Comparison of ENCODE assay signal across 9 cellular contexts in the genomic region with DNA sequence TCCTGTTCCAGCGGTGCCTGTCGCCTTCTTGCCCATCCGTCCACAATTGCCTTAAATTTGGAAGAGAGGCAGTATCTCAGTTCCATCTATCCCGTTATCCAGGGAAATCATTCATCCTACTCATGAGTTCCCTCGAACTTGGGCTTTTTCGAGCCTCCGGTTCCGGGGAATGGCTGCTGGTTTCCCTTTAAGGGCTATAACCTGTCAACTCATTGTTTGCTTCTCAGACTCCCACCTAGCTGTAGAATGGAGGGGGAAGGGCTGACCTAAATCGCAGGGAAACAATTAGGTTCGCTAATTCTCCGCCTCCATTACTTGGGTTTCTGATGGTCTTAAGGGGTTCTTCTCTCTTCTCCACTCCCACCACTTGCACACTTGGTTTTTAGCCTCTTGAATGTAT. TPM values are rescaled to one million over a fixed set of nuclear protein-coding genes. Genes with fewer than 3 reads are reported as not detected.
DNase-seq lines count a peak whose midpoint lies in the region; ATAC-seq, FAIRE-seq and TF ChIP-seq lines count a peak whose summit lies in the region.
"Had no signal": no experiment of that assay in that cellular context is flagged by ENCODE, and none has a peak within 500 bp of the region (broad histone marks: within the 10 kb centered on the region; RNA-seq: fewer than 3 reads in every experiment).

No MANE protein-coding gene starts in this region.

- no peaks in the 10 kb centered on the region for H3K27me3 ChIP-seq in CD8-positive, alpha-beta memory T cell (ENCODE audit: insufficient read depth, low read length, poor library complexity, severe bottlenecking)
- H3K27me3 ChIP-seq in MG63 (no peaks in the 10 kb centered on the region), H1 (replicated peaks in 1 of 4; ENCODE audit: control insufficient read depth in 3 of 4, extremely low read depth in 1 of 4, insufficient read depth in 3 of 4, low read length in 3 of 4) (no peaks in the 10 kb centered on the region), osteoblast (ENCODE audit: insufficient read depth, low read length) (peaks cover 24% of the 10 kb centered on the region), aorta (ENCODE audit: control insufficient read depth in 1 of 2, insufficient read depth in 2 of 2, low read length in 1 of 2) (no peaks in the 10 kb centered on the region)

- no peak overlapping the region for H2BK20ac ChIP-seq in H1 (ENCODE audit: low read length)

- no peak overlapping the region for H3K27ac ChIP-seq in CD8-positive, alpha-beta memory T cell (ENCODE audit: low read depth, low read length)
- H3K27ac ChIP-seq in H1 (ENCODE audit: low read depth, low read length): no peak overlapping the region
- no peak overlapping the region for H3K27ac ChIP-seq in osteoblast (ENCODE audit: low read depth, low read length)
- no peak overlapping the region for H3K27ac ChIP-seq in aorta (ENCODE audit: low read depth in 1 of 2, low read length in 2 of 2)
- H3K27ac ChIP-seq: epithelial cell of prostate had no signal

- no peak overlapping the region for H4K5ac ChIP-seq in H1 (ENCODE audit: insufficient read length, low read depth, low read length)

- no peaks in the 10 kb centered on the region for H3K4me1 ChIP-seq in CD8-positive, alpha-beta memory T cell (ENCODE audit: insufficient read depth, low read length)
- peaks cover 2 to 8% (median 4%) of the 10 kb centered on the region in 4 experiments; a peak in 6 of 7 replicates for H3K4me1 ChIP-seq in H1 (replicated peaks in 1 of 4; ENCODE audit: control insufficient read depth in 3 of 4, insufficient read depth in 4 of 4, low read length in 3 of 4)
- peaks cover 7% of the 10 kb centered on the region for H3K4me1 ChIP-seq in osteoblast (ENCODE audit: insufficient read depth, low read length)
- peaks cover 0 to 1% of the 10 kb centered on the region in 2 donors for H3K4me1 ChIP-seq in aorta (ENCODE audit: control insufficient read depth in 1 of 2, insufficient read depth in 2 of 2, low read length in 2 of 2)

- peaks cover 0 to 3% (median 2%) of the 10 kb centered on the region in 3 donors for H3K36me3 Mint-ChIP-seq in CD8-positive, alpha-beta memory T cell

- no peak overlapping the region; the same call in 1 of the 2 replicates for H3K18ac ChIP-seq in H1 (ENCODE audit: extremely low read depth, low read length)

- peaks cover 6 to 16% (median 11%) of the 10 kb centered on the region in 3 donors for H3K4me1 Mint-ChIP-seq in CD8-positive, alpha-beta memory T cell

- H3K4me2 ChIP-seq in H1 (ENCODE audit: insufficient read depth in 1 of 2, low read depth in 2 of 2, low read length in 2 of 2): peak overlapping the region; percentile 76 to 80
- peak overlapping the region; percentile 81 for H3K4me2 ChIP-seq in osteoblast (ENCODE audit: insufficient read depth, low read length)

- TF ChIP-seq CTCF in H1 (IDR thresholded peaks at IDR 0.05; ENCODE audit: control extremely low read depth in 1 of 3, insufficient read depth in 1 of 3, low read depth in 1 of 3, low read length in 3 of 3) (no peak), osteoblast (IDR thresholded peaks at IDR 0.05; ENCODE audit: extremely low read depth, low read depth, low read length) (no peak)

- no peak overlapping the region; the same call in 1 of the 2 replicates for H2BK12ac ChIP-seq in H1 (ENCODE audit: low read depth, low read length)

- POLR2A ChIA-PET in CD8-positive, alpha-beta memory T cell (lab: Charles Lee): no interaction called here
- POLR2A ChIA-PET in H1 (lab: Charles Lee; ENCODE audit: partially characterized antibody): interaction anchor here (0.6 to 8.6 kb wide), 35 partner anchors 9 to 633 kb away, joined by 3 to 150 read pairs (median 4); a partner anchor contains a TSS

- H2AFZ ChIP-seq in H1 (ENCODE audit: low read length): no peak overlapping the region
- H2AFZ ChIP-seq in osteoblast (ENCODE audit: low read length): peak overlapping the region; percentile 48

- peak overlapping the region in 5 of 7 donors; percentile 38 to 61 (median 59) for H3K4me3 Mint-ChIP-seq in CD8-positive, alpha-beta memory T cell

- H3K9me3 Mint-ChIP-seq in CD8-positive, alpha-beta memory T cell: peaks cover 0 to 4% (median 3%) of the 10 kb centered on the region in 5 donors

- no peaks in the 10 kb centered on the region for H3K9me3 ChIP-seq in CD8-positive, alpha-beta memory T cell (ENCODE audit: low read length)
- H3K9me3 ChIP-seq in MG63 (no peaks in the 10 kb centered on the region), H1 (ENCODE audit: insufficient read depth in 2 of 2, low read depth in 1 of 2, low read length in 1 of 2) (no peaks in the 10 kb centered on the region), osteoblast (ENCODE audit: low read depth, low read length) (no peaks in the 10 kb centered on the region), aorta (ENCODE audit: control insufficient read depth, low read length) (no peaks in the 10 kb centered on the region)

- H3K27me3 Mint-ChIP-seq in CD8-positive, alpha-beta memory T cell: peaks cover 23 to 43% of the 10 kb centered on the region in 2 donors

- no peak overlapping the region for H3K4ac ChIP-seq in H1 (replicated peaks; ENCODE audit: insufficient read length, low read depth, low read length)

- H3K79me2 ChIP-seq in H1 (ENCODE audit: control insufficient read depth in 1 of 2, insufficient read depth in 2 of 2, low read length in 2 of 2): peaks cover 0 to 41% of the 10 kb centered on the region in 2 experiments; a peak in 2 of 4 replicates
- H3K79me2 ChIP-seq in osteoblast (ENCODE audit: insufficient read depth, low read length): no peaks in the 10 kb centered on the region

- no peak for DNase-seq in CD8-positive, alpha-beta memory T cell
- DNase-seq in MG63 (no peak), H1 (ENCODE audit: low read depth in 1 of 2, low spot score in 2 of 2) (no peak), osteoblast (ENCODE audit: insufficient read length, low spot score, missing footprints) (no peak), aorta (no peak), ecto neural progenitor cell (ENCODE audit: low spot score) (no peak)
- no peak for DNase-seq in effector CD8-positive, alpha-beta T cell (lab: John Stamatoyannopoulos, UW)

- H3K23me2 ChIP-seq in H1 (ENCODE audit: low read depth, low read length): peaks cover 9% of the 10 kb centered on the region

- no peak for TF ChIP-seq RAD21 in H1 (IDR thresholded peaks at IDR 0.05 in 1 of 2, conservative IDR thresholded peaks at IDR 0.05 in 1 of 2; ENCODE audit: low read depth in 2 of 2, low read length in 2 of 2)

- H2BK15ac ChIP-seq in H1 (ENCODE audit: low read length): no peak overlapping the region

- no peak overlapping the region for H3K23ac ChIP-seq in H1 (ENCODE audit: insufficient read length)

- H4K91ac ChIP-seq in H1 (replicated peaks; ENCODE audit: insufficient read length, low read length): no peak overlapping the region

- no peak overlapping the region for H3K56ac ChIP-seq in H1 (replicated peaks; ENCODE audit: insufficient read length, low read depth, low read length)

- no peak overlapping the region for H3K14ac ChIP-seq in H1 (ENCODE audit: insufficient read length)

- H4K20me1 ChIP-seq in H1 (replicated peaks in 1 of 2; ENCODE audit: control insufficient read depth in 1 of 2, insufficient read depth in 2 of 2, low read length in 2 of 2): peaks cover 7 to 10% of the 10 kb centered on the region in 2 experiments
- H4K20me1 ChIP-seq in osteoblast (ENCODE audit: insufficient read depth, low read length): no peaks in the 10 kb centered on the region

- H3K27ac Mint-ChIP-seq in CD8-positive, alpha-beta memory T cell: peak overlapping the region in 3 of 8 donors; percentile 51 to 87 (median 67)

- no peak for TF ChIP-seq EP300 in H1 (IDR thresholded peaks at IDR 0.05; ENCODE audit: borderline replicate concordance in 1 of 2, low read depth in 2 of 2, low read length in 2 of 2)

- H3K9ac ChIP-seq in H1 (replicated peaks in 1 of 4; ENCODE audit: extremely low read depth in 1 of 4, low read depth in 3 of 4, low read length in 3 of 4): peak overlapping the region in 3 of 4 experiments; percentile 63 to 93 (median 91); a peak in 6 of 7 replicates

- peak; percentile 72 for FAIRE-seq in H1 (lab: Jason Lieb, UNC)

- ATAC-seq in aorta (ENCODE audit: low FRiP score): no peak
- ATAC-seq in GM19328 (IDR thresholded peaks at IDR 0.05; ENCODE audit: unreplicated experiment): no peak

- no peak overlapping the region for H2AK5ac ChIP-seq in H1 (ENCODE audit: low read depth, low read length)

- intact Hi-C loops in aorta (cut with DNase I): no loop called here

- no peak overlapping the region for H3K4me3 ChIP-seq in CD8-positive, alpha-beta memory T cell (ENCODE audit: low read length)
- H3K4me3 ChIP-seq in MG63: peak overlapping the region; percentile 53
- peak overlapping the region; percentile 87 to 97 (median 92) for H3K4me3 ChIP-seq in H1 (ENCODE audit: extremely low read depth in 1 of 4, insufficient read depth in 2 of 4, low read depth in 3 of 4, low read length in 4 of 4)
- peak overlapping the region; percentile 76 for H3K4me3 ChIP-seq in osteoblast (ENCODE audit: insufficient read depth, low read length)
- H3K4me3 ChIP-seq in aorta (ENCODE audit: low read length in 2 of 2): peak overlapping the region in 1 of 2 donors; percentile 51

- peaks cover 3% of the 10 kb centered on the region for H3K79me1 ChIP-seq in H1 (ENCODE audit: low read depth, low read length)

- peak overlapping the region; percentile 42; the same call in 1 of the 2 replicates for H2BK5ac ChIP-seq in H1 (ENCODE audit: low read depth, low read length)

- TF ChIP-seq POLR2A in H1 (IDR thresholded peaks at IDR 0.05; ENCODE audit: control extremely low read depth in 1 of 2, low read depth in 2 of 2, low read length in 2 of 2): no peak; a peak in 1 of 3 replicates

- CTCF ChIA-PET in CD8-positive, alpha-beta memory T cell (lab: Charles Lee): no interaction called here
- CTCF ChIA-PET in H1 (lab: Charles Lee; ENCODE audit: partially characterized antibody): interaction anchor here (0.6 to 4.8 kb wide), 14 partner anchors 12 to 1939 kb away, joined by 3 to 18 read pairs (median 4); no protein-coding TSS in a partner anchor

- no peak overlapping the region for H2BK120ac ChIP-seq in H1 (replicated peaks; ENCODE audit: low read depth, low read length)

- H4K8ac ChIP-seq in H1 (ENCODE audit: extremely low read depth, insufficient read depth, low read length): no peak overlapping the region

- H3K36me3 ChIP-seq in CD8-positive, alpha-beta memory T cell (ENCODE audit: insufficient read depth, low read length): no peaks in the 10 kb centered on the region
- peaks cover 14% of the 10 kb centered on the region for H3K36me3 ChIP-seq in MG63
- peaks cover 30 to 48% (median 42%) of the 10 kb centered on the region in 4 experiments for H3K36me3 ChIP-seq in H1 (ENCODE audit: control insufficient read depth in 2 of 4, insufficient read depth in 4 of 4, low read length in 3 of 4)
- no peaks in the 10 kb centered on the region for H3K36me3 ChIP-seq in osteoblast (ENCODE audit: insufficient read depth, low read length)
- H3K36me3 ChIP-seq in aorta (ENCODE audit: control insufficient read depth in 1 of 2, insufficient read depth in 2 of 2, low read length in 1 of 2): no peaks in the 10 kb centered on the region

- 6% methylated on average over 11 of the region's 11 CpGs; no CpG with 5 or more reads in 1 of the 2 experiments for WGBS in H1 (ENCODE audit: extremely low coverage in 1 of 2, insufficient coverage in 1 of 2, insufficient read length in 1 of 2, insufficient replicate concordance in 2 of 2, low coverage in 1 of 2, low lambda C conversion rate in 2 of 2, missing lambda C conversion rate in 1 of 2), 2 experiments
- 53 to 58% methylated on average over 11 of the region's 11 CpGs for WGBS in aorta, 2 donors

RNA-seq across cellular contexts. Expression of a gene that starts 1.2 kb away (rescaled TPM):
- under 1 TPM; 0.75 to 0.83 TPM for total RNA-seq in CD8-positive, alpha-beta memory T cell
- polyA plus RNA-seq in CD8-positive, alpha-beta memory T cell: not detected
- total RNA-seq in MG63 (2014; rRNA removed; shearing (Covaris generic); ENCODE audit: low replicate concordance): 296 and 355 TPM in 2 replicates
- total RNA-seq in H1 (2021; fragmentation: NEBNext Ultra II Directional; extraction: Animal tissue kit (Norgen Biotek cat#: 25700)): 780 and 781 TPM in 2 replicates
- 1,686 and 1,717 TPM in 2 replicates for polyA plus RNA-seq in H1 (2011; rRNA removed)
- polyA plus RNA-seq in H1 (2011; cell fraction: cytosol; rRNA removed): 1,673 TPM
- 1,927 TPM for polyA plus RNA-seq in H1 (2011; cell fraction: nucleus; rRNA removed)
- 981 to 1,410 TPM (median 1,102 TPM) in 4 replicates for polyA plus RNA-seq in H1 (2012, experiment 1 of 2)
- polyA plus RNA-seq in H1 (2012, experiment 2 of 2): 1,497 TPM
- polyA plus RNA-seq in H1 (2013, experiment 1 of 2): 1,061 TPM
- 1,063 TPM for polyA plus RNA-seq in H1 (2013, experiment 2 of 2)
- polyA minus RNA-seq in H1 (2011; rRNA and poly(A)+ RNA removed): 527 and 542 TPM in 2 replicates
- 249 TPM for polyA minus RNA-seq in H1 (2011; cell fraction: cytosol; rRNA and poly(A)+ RNA removed)
- polyA minus RNA-seq in H1 (2011; cell fraction: nucleus; rRNA and poly(A)+ RNA removed): 296 TPM
- 258 and 348 TPM in 2 replicates for total RNA-seq in osteoblast
- total RNA-seq in aorta: 10 to 100 TPM; 37.5 to 49.2 TPM
- 100 to 1,000 TPM in 1 of 2 donors, 10 to 100 TPM in 1; 85.1 to 110 TPM for polyA plus RNA-seq in aorta

RNA-seq across cellular contexts. Expression of a gene that starts 43.6 kb away (rescaled TPM):
- 1 to 10 TPM in 1 of 2 experiments, under 1 TPM in 1; 0.86 to 1.1 TPM for total RNA-seq in CD8-positive, alpha-beta memory T cell
- not detected for polyA plus RNA-seq in CD8-positive, alpha-beta memory T cell
- total RNA-seq in MG63 (2014; rRNA removed; shearing (Covaris generic); ENCODE audit: low replicate concordance): 28.1 and 36.1 TPM in 2 replicates
- 59.4 and 64.0 TPM in 2 replicates for total RNA-seq in H1 (2021; fragmentation: NEBNext Ultra II Directional; extraction: Animal tissue kit (Norgen Biotek cat#: 25700))
- polyA plus RNA-seq in H1 (2011; rRNA removed) (58.7 and 63.6 TPM in 2 replicates), aorta (10 to 100 TPM; 22.7 to 28.9 TPM)
- polyA plus RNA-seq in H1 (2011; cell fraction: cytosol; rRNA removed): 70.8 TPM
- 75.6 TPM for polyA plus RNA-seq in H1 (2011; cell fraction: nucleus; rRNA removed)
- polyA plus RNA-seq in H1 (2012, experiment 1 of 2): 35.7 to 49.6 TPM (median 46.2 TPM) in 4 replicates
- polyA plus RNA-seq in H1 (2012, experiment 2 of 2): 7.2 TPM
- 38.0 TPM for polyA plus RNA-seq in H1 (2013, experiment 1 of 2)
- polyA plus RNA-seq in H1 (2013, experiment 2 of 2): 40.7 TPM
- 151 and 163 TPM in 2 replicates for polyA minus RNA-seq in H1 (2011; rRNA and poly(A)+ RNA removed)
- 47.0 TPM for polyA minus RNA-seq in H1 (2011; cell fraction: cytosol; rRNA and poly(A)+ RNA removed)
- polyA minus RNA-seq in H1 (2011; cell fraction: nucleus; rRNA and poly(A)+ RNA removed): 91.3 TPM
- total RNA-seq in osteoblast (89.0 and 92.3 TPM in 2 replicates), aorta (100 to 1,000 TPM in 1 of 2 donors, 10 to 100 TPM in 1; 99.8 to 101 TPM)

Comparison
In these comparisons a context has a peak if more than half of its experiments do, and no peak if none do; other contexts are left out.
1. RNA of a gene that starts 1.2 kb away (total RNA-seq): 780 to 781 TPM in H1, 258 to 348 TPM in osteoblast, 296 to 355 TPM in MG63 and 37.5 to 49.2 TPM in aorta; 0.75 to 0.83 TPM in CD8-positive, alpha-beta memory T cell; every median in the first group is over 10 times any median in the second.
2. RNA of a gene that starts 43.6 kb away (total RNA-seq): 99.8 to 101 TPM in aorta, 89.0 to 92.3 TPM in osteoblast, 59.4 to 64.0 TPM in H1 and 28.1 to 36.1 TPM in MG63; 0.86 to 1.1 TPM in CD8-positive, alpha-beta memory T cell; every median in the first group is over 10 times any median in the second.